In genomic region chr11:68314886-68315580, GRCh38 we compare ENCODE assay signal across 8 cellular contexts. TPM values are rescaled to one million over a fixed set of nuclear protein-coding genes. Genes with fewer than 3 reads are reported as not detected.
DNase-seq lines count a peak whose midpoint lies in the region; ATAC-seq, FAIRE-seq and TF ChIP-seq lines count a peak whose summit lies in the region.

No MANE protein-coding gene starts in this region.

- no peak for TF ChIP-seq CTCF in HL-60 (IDR thresholded peaks at IDR 0.05; ENCODE audit: insufficient read depth, low read length)

- 14 to 43% (median 33%) methylated on average over 19 of the region's 19 CpGs for WGBS in small intestine, 3 donors

- peaks cover 22% of the 10 kb centered on the region; the same call in 1 of the 2 replicates for H3K4me1 ChIP-seq in iPS-20b (ENCODE audit: insufficient read depth, low read length)
- H3K4me1 ChIP-seq in small intestine (ENCODE audit: control insufficient read depth in 2 of 2, insufficient read depth in 1 of 2, low read depth in 1 of 2, low read length in 1 of 2) = peaks cover 0 to 3% of the 10 kb centered on the region in 2 donors

- H3K27me3 Mint-ChIP-seq in activated naive CD8-positive, alpha-beta T cell treated with anti-CD3 and anti-CD28 coated beads, Interleukin-2, amount 10 ng/mL, durations not matched to agents 7 days and 5 days = peaks cover 3% of the 10 kb centered on the region

- DNase-seq in HL-60 (ENCODE audit: low read depth in 1 of 2, low spot score in 1 of 2) = no peak
- no peak for DNase-seq in activated naive CD8-positive, alpha-beta T cell treated with anti-CD3 and anti-CD28 coated beads, Interleukin-2, amount 10 ng/mL, durations not matched to agents 7 days and 5 days
- peak; percentile 90 for DNase-seq in small intestine
- DNase-seq in T-helper 9 cell = no peak

- H3K9me3 Mint-ChIP-seq in activated naive CD8-positive, alpha-beta T cell treated with anti-CD3 and anti-CD28 coated beads, Interleukin-2, amount 10 ng/mL, durations not matched to agents 7 days and 5 days = no peaks in the 10 kb centered on the region

- H3K4me3 Mint-ChIP-seq in activated naive CD8-positive, alpha-beta T cell treated with anti-CD3 and anti-CD28 coated beads, Interleukin-2, amount 10 ng/mL, durations not matched to agents 7 days and 5 days = peak overlapping the region; percentile 92

- peaks cover 36% of the 10 kb centered on the region for H3K4me1 Mint-ChIP-seq in activated naive CD8-positive, alpha-beta T cell treated with anti-CD3 and anti-CD28 coated beads, Interleukin-2, amount 10 ng/mL, durations not matched to agents 7 days and 5 days

- H3K36me3 Mint-ChIP-seq in activated naive CD8-positive, alpha-beta T cell treated with anti-CD3 and anti-CD28 coated beads, Interleukin-2, amount 10 ng/mL, durations not matched to agents 7 days and 5 days = peaks cover 4% of the 10 kb centered on the region

- H3K27ac ChIP-seq in HL-60 (replicated peaks) = peak overlapping the region; percentile 76
- no peak overlapping the region for H3K27ac ChIP-seq in iPS-20b (ENCODE audit: low read length)
- peak overlapping the region; percentile 92 to 96 for H3K27ac ChIP-seq in small intestine (ENCODE audit: low read depth in 1 of 2, low read length in 1 of 2)

- H3K27me3 ChIP-seq in HL-60 (ENCODE audit: insufficient read depth, poor library complexity, severe bottlenecking) (no peaks in the 10 kb centered on the region), iPS-20b (ENCODE audit: insufficient read depth, low read length) (peaks cover 7% of the 10 kb centered on the region), small intestine (ENCODE audit: control insufficient read depth in 2 of 2, insufficient read depth in 2 of 2, low read length in 2 of 2) (no peaks in the 10 kb centered on the region)

- H3K27ac Mint-ChIP-seq in activated naive CD8-positive, alpha-beta T cell treated with anti-CD3 and anti-CD28 coated beads, Interleukin-2, amount 10 ng/mL, durations not matched to agents 7 days and 5 days = no peak overlapping the region

- H3K4me3 ChIP-seq in HL-60 (replicated peaks; ENCODE audit: insufficient read depth, low read length) = no peak overlapping the region
- peak overlapping the region; percentile 66 for H3K4me3 ChIP-seq in iPS-20b (ENCODE audit: low read length)
- peak overlapping the region in 1 of 2 donors; percentile 92 for H3K4me3 ChIP-seq in small intestine (ENCODE audit: low read depth in 1 of 2, low read length in 2 of 2)

- no peak for FAIRE-seq in small intestine (lab: Jason Lieb, UNC)

- H3K9ac ChIP-seq in iPS-20b (ENCODE audit: low read depth, low read length) = peak overlapping the region; percentile 63; the same call in 1 of the 2 replicates

- POLR2A ChIA-PET in activated naive CD8-positive, alpha-beta T cell treated with anti-CD3 and anti-CD28 coated beads, Interleukin-2, amount 10 ng/mL, durations not matched to agents 7 days and 5 days (lab: Charles Lee) = interaction anchor here (1.1 kb wide), 1 partner anchor 9 kb away, joined by 3 read pairs; no protein-coding TSS in a partner anchor

- H3K36me3 ChIP-seq in iPS-20b (ENCODE audit: insufficient read depth, low read depth, low read length) = no peaks in the 10 kb centered on the region
- H3K36me3 ChIP-seq in small intestine (ENCODE audit: control insufficient read depth in 2 of 2, insufficient read depth in 2 of 2, low read length in 2 of 2) = no peaks in the 10 kb centered on the region

- H3K9me3 ChIP-seq in iPS-20b (ENCODE audit: insufficient read depth, low read depth, low read length) (no peaks in the 10 kb centered on the region), small intestine (ENCODE audit: control insufficient read depth, low read depth) (no peaks in the 10 kb centered on the region)

- no peak for ATAC-seq in activated naive CD8-positive, alpha-beta T cell treated with anti-CD3 and anti-CD28 coated beads, Interleukin-2, amount 10 ng/mL, durations not matched to agents 7 days and 5 days (ENCODE audit: low read depth)
- ATAC-seq in HG03097 (IDR thresholded peaks at IDR 0.05; ENCODE audit: low FRiP score, unreplicated experiment) (no peak), HG03108 (IDR thresholded peaks at IDR 0.05; ENCODE audit: unreplicated experiment) (no peak), HG02678 (IDR thresholded peaks at IDR 0.05; ENCODE audit: unreplicated experiment) (no peak)

RNA-seq across cellular contexts. Expression of gene LRP5, which starts 2.6 kb away (rescaled TPM):
- total RNA-seq in activated naive CD8-positive, alpha-beta T cell treated with anti-CD3 and anti-CD28 coated beads, Interleukin-2, amount 10 ng/mL, durations not matched to agents 7 days and 5 days = 10 to 100 TPM; 22.3 to 23.3 TPM
- 10 to 100 TPM; 39.7 to 84.1 (median 72.8) TPM for polyA plus RNA-seq in small intestine

RNA-seq across cellular contexts. Expression of gene C11orf24, which starts 43.3 kb away (rescaled TPM):
- 10 to 100 TPM; 23.1 to 23.5 TPM for total RNA-seq in activated naive CD8-positive, alpha-beta T cell treated with anti-CD3 and anti-CD28 coated beads, Interleukin-2, amount 10 ng/mL, durations not matched to agents 7 days and 5 days
- 100 to 1,000 TPM in 2 of 3 donors, 10 to 100 TPM in 1; 39.4 to 168 (median 109) TPM for polyA plus RNA-seq in small intestine
